8 cellular contexts compared by ENCODE assay signal in the genomic region with DNA sequence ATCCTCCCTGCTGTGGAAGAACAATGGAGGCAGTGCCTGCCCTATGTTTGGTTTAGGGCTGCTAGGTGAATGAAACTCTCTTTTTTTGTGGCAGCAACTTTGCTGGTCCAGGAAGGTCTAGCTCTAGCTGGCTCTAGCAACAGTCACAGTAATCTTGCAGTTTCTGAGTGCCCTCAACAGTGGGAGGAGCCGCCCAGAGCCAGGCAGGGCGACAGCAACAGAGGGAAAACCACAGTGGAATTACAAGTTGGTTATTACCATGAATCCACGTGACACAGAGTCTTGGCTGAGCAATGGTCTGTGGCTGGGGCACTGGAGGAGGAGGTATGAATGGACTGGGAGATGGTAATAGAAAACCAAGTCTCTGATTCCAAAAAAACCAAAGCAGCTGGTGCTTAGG. TPM values are rescaled to one million over a fixed set of nuclear protein-coding genes. Genes with fewer than 3 reads are reported as not detected.
DNase-seq lines count a peak whose midpoint lies in the region; ATAC-seq, FAIRE-seq and TF ChIP-seq lines count a peak whose summit lies in the region.

No MANE protein-coding gene starts in this region.

- no peaks in the 10 kb centered on the region for H3K9me3 Mint-ChIP-seq in CD8-positive, alpha-beta memory T cell
- H3K9me3 Mint-ChIP-seq in chondrocyte (ENCODE audit: low read depth): no peaks in the 10 kb centered on the region

- H3K4me1 Mint-ChIP-seq in CD8-positive, alpha-beta memory T cell: peaks cover 37 to 64% (median 56%) of the 10 kb centered on the region in 3 donors
- H3K4me1 Mint-ChIP-seq in chondrocyte (ENCODE audit: low read depth): peaks cover 46% of the 10 kb centered on the region

- H3K18ac ChIP-seq in mesenchymal stem cell (ENCODE audit: low read depth in 1 of 2, low read length in 2 of 2): peak overlapping the region in 1 of 2 experiments; percentile 32

- H2AK5ac ChIP-seq in mesenchymal stem cell (ENCODE audit: low read length, severe bottlenecking): no peak overlapping the region

- H2BK120ac ChIP-seq in mesenchymal stem cell (ENCODE audit: low read depth, low read length): no peak overlapping the region

- peaks cover 36% of the 10 kb centered on the region for H3K36me3 ChIP-seq in CD8-positive, alpha-beta memory T cell (ENCODE audit: insufficient read depth, low read length)
- H3K36me3 ChIP-seq in OCI-LY7 (ENCODE audit: insufficient read depth, low read length) (peaks cover 72% of the 10 kb centered on the region), mesenchymal stem cell (ENCODE audit: control insufficient read depth in 1 of 2, insufficient read depth in 2 of 2, low read depth in 1 of 2, low read length in 2 of 2) (peaks cover 29 to 54% of the 10 kb centered on the region in 2 experiments)

- H3K36me3 Mint-ChIP-seq in CD8-positive, alpha-beta memory T cell: peaks cover 0 to 78% (median 2%) of the 10 kb centered on the region in 3 donors
- peaks cover 23% of the 10 kb centered on the region for H3K36me3 Mint-ChIP-seq in chondrocyte (ENCODE audit: low read depth)

- peaks cover 48% of the 10 kb centered on the region for H3K4me1 ChIP-seq in CD8-positive, alpha-beta memory T cell (ENCODE audit: insufficient read depth, low read length)
- peaks cover 69% of the 10 kb centered on the region for H3K4me1 ChIP-seq in OCI-LY7 (ENCODE audit: insufficient read depth, low read length, poor library complexity, severe bottlenecking)
- peaks cover 25% of the 10 kb centered on the region for H3K4me1 ChIP-seq in mesenchymal stem cell (ENCODE audit: control insufficient read depth, insufficient read depth, low read depth, low read length)

- H2BK5ac ChIP-seq in mesenchymal stem cell (ENCODE audit: low read depth, low read length, poor library complexity, severe bottlenecking): no peak overlapping the region

- ATAC-seq in HG02759 (IDR thresholded peaks at IDR 0.05; ENCODE audit: unreplicated experiment): peak; percentile 58

- no peak overlapping the region for H2BK15ac ChIP-seq in mesenchymal stem cell (ENCODE audit: low read depth, poor library complexity, severe bottlenecking)

- H3K27ac ChIP-seq in CD8-positive, alpha-beta memory T cell (ENCODE audit: low read depth, low read length): no peak overlapping the region
- H3K27ac ChIP-seq in OCI-LY7 (ENCODE audit: low read depth, low read length, poor library complexity, severe bottlenecking): peak overlapping the region; percentile 94
- H3K27ac ChIP-seq in mesenchymal stem cell (ENCODE audit: low read length, poor library complexity, severe bottlenecking): peak overlapping the region; percentile 72

- intact Hi-C loops in OCI-LY7 (cut with micrococcal nuclease; ENCODE audit: unreplicated experiment): loop anchor here (5.0 kb wide), 2 partner anchors 49 to 404 kb away; partner anchors contain the start of genes KCNH4 and NAGLU

- CTCF ChIA-PET in CD8-positive, alpha-beta memory T cell (lab: Charles Lee): interaction anchor here (1.6 kb wide), 1 partner anchor 15 kb away, joined by 4 read pairs; no protein-coding TSS in a partner anchor
- CTCF ChIA-PET in OCI-LY7 (lab: Charles Lee; ENCODE audit: unreplicated experiment) (interaction anchor here (0.5 kb wide), 1 partner anchor 12 kb away, joined by 3 read pairs; the partner anchor contains the start of gene KAT2A), GM10248 (lab: Yijun Ruan, JAX) (interaction anchor here (1.2 to 8.2 kb wide), 2 partner anchors 10 to 14 kb away, joined by 3 to 47 read pairs; no protein-coding TSS in a partner anchor)

- peaks cover 63% of the 10 kb centered on the region for H3K79me2 ChIP-seq in OCI-LY7 (ENCODE audit: insufficient read depth, low read depth, low read length)

- no peaks in the 10 kb centered on the region for H3K27me3 Mint-ChIP-seq in CD8-positive, alpha-beta memory T cell
- no peaks in the 10 kb centered on the region for H3K27me3 Mint-ChIP-seq in chondrocyte (ENCODE audit: low read depth)

- no TSS peak for BruUV-seq in OCI-LY7 (replicated peaks; lab: Mats Ljungman, UMichigan)

- no peak for DNase-seq in CD8-positive, alpha-beta memory T cell
- DNase-seq in OCI-LY7 (ENCODE audit: low spot score) (no peak), chondrocyte (ENCODE audit: low spot score) (no peak), mesenchymal stem cell (peak; percentile 91), urothelium cell line (ENCODE audit: low spot score) (peak; percentile 35), GM10248 (ENCODE audit: extremely low spot score) (no peak), NCI-H1436 (lab: John Stamatoyannopoulos, UW) (no peak)

- POLR2A ChIA-PET in CD8-positive, alpha-beta memory T cell (lab: Charles Lee): no interaction called here
- POLR2A ChIA-PET in OCI-LY7 (lab: Charles Lee): interaction anchor here (1.0 to 1.7 kb wide), 5 partner anchors 10 to 152 kb away, joined by 3 to 8 read pairs (median 4); partner anchors contain the start of gene KAT2A
- POLR2A ChIA-PET in GM10248 (lab: Yijun Ruan, JAX): no interaction called here

- H3K4ac ChIP-seq in mesenchymal stem cell (ENCODE audit: low read depth in 1 of 2, low read length in 2 of 2): peak overlapping the region in 1 of 2 experiments; percentile 71

- peaks cover 34% of the 10 kb centered on the region for H3K79me1 ChIP-seq in mesenchymal stem cell (replicated peaks; ENCODE audit: low read length, poor library complexity, severe bottlenecking)

- no peak for TF ChIP-seq CTCF in OCI-LY7 (conservative IDR thresholded peaks at IDR 0.05; ENCODE audit: low read length)
- TF ChIP-seq CTCF in chondrocyte (IDR thresholded peaks at IDR 0.05): no peak
- no peak for TF ChIP-seq CTCF in GM10248 (IDR thresholded peaks at IDR 0.05; ENCODE audit: control extremely low read depth, extremely low read depth, low read depth, missing control alignments)

- H4K8ac ChIP-seq in mesenchymal stem cell (ENCODE audit: low read length): no peak overlapping the region

- H3K27me3 ChIP-seq in CD8-positive, alpha-beta memory T cell (ENCODE audit: insufficient read depth, low read length, poor library complexity, severe bottlenecking): no peaks in the 10 kb centered on the region
- H3K27me3 ChIP-seq in mesenchymal stem cell (ENCODE audit: control insufficient read depth in 1 of 2, insufficient read depth in 1 of 2, low read length in 2 of 2): no peaks in the 10 kb centered on the region

- H3K4me3 ChIP-seq in CD8-positive, alpha-beta memory T cell (ENCODE audit: low read length): no peak overlapping the region
- H3K4me3 ChIP-seq in OCI-LY7 (ENCODE audit: low read depth, low read length, poor library complexity, severe bottlenecking): peak overlapping the region; percentile 43
- peak overlapping the region in 1 of 2 experiments; percentile 51 for H3K4me3 ChIP-seq in mesenchymal stem cell (ENCODE audit: insufficient read depth in 1 of 2, low read depth in 1 of 2, low read length in 2 of 2)

- H4K20me1 ChIP-seq in OCI-LY7 (ENCODE audit: insufficient read depth, low read length): 0 out of 2 replicates have a peak, but pooled peaks cover 5% of the 10 kb centered on the region

- H3K9me2 ChIP-seq in OCI-LY7 (ENCODE audit: insufficient read depth, low read length): no peaks in the 10 kb centered on the region

- peak overlapping the region in 1 of 2 experiments; percentile 4 for H2BK12ac ChIP-seq in mesenchymal stem cell (ENCODE audit: low read length in 2 of 2)

- peak overlapping the region; percentile 55 for H3K9ac ChIP-seq in mesenchymal stem cell (ENCODE audit: low read length)

- WGBS in mesenchymal stem cell: 31% methylated on average over 3 of the region's 3 CpGs

- H3K27ac Mint-ChIP-seq in CD8-positive, alpha-beta memory T cell: peak overlapping the region; percentile 15 to 92 (median 76)
- H3K27ac Mint-ChIP-seq in chondrocyte (ENCODE audit: unreplicated experiment): peak overlapping the region; percentile 91

- H4K91ac ChIP-seq in mesenchymal stem cell (ENCODE audit: low read length): peak overlapping the region; percentile 11

- H3K9me3 ChIP-seq in CD8-positive, alpha-beta memory T cell (ENCODE audit: low read length): no peaks in the 10 kb centered on the region
- H3K9me3 ChIP-seq in OCI-LY7 (ENCODE audit: low read length) (no peaks in the 10 kb centered on the region), mesenchymal stem cell (ENCODE audit: control insufficient read depth, low read length) (no peaks in the 10 kb centered on the region)

- H3K4me2 ChIP-seq in OCI-LY7 (ENCODE audit: low read length) (peak overlapping the region; percentile 85), mesenchymal stem cell (ENCODE audit: low read length, poor library complexity, severe bottlenecking) (no peak overlapping the region)

- no peak for FAIRE-seq in urothelium cell line (lab: Jason Lieb, UNC)

- H2AFZ ChIP-seq in OCI-LY7 (ENCODE audit: low read length) (no peak overlapping the region), mesenchymal stem cell (ENCODE audit: low read depth, low read length) (no peak overlapping the region)

- no peak overlapping the region for H3K23ac ChIP-seq in mesenchymal stem cell (ENCODE audit: low read length in 2 of 2)

- H3K4me3 Mint-ChIP-seq in CD8-positive, alpha-beta memory T cell: peak overlapping the region in 2 of 7 donors; percentile 12 to 71
- no peak overlapping the region for H3K4me3 Mint-ChIP-seq in chondrocyte (ENCODE audit: unreplicated experiment)

- H3K14ac ChIP-seq in mesenchymal stem cell (ENCODE audit: low read length in 2 of 2): no peak overlapping the region

RNA-seq across cellular contexts. Expression of gene HSPB9, which starts 10.3 kb away (rescaled TPM):
- under 1 TPM; 0.11 to 0.15 TPM for total RNA-seq in CD8-positive, alpha-beta memory T cell
- polyA plus RNA-seq in CD8-positive, alpha-beta memory T cell: not detected
- total RNA-seq in OCI-LY7 (2014; rRNA removed; shearing (Covaris generic)): 0.16 TPM in 1 of 2 replicates, not detected in the other
- total RNA-seq in OCI-LY7 (2022) (not detected in 2 replicates), chondrocyte (not detected in 3 replicates)
- not detected for polyA plus RNA-seq in mesenchymal stem cell (2013, experiment 1 of 2)
- not detected for polyA plus RNA-seq in mesenchymal stem cell (2013, experiment 2 of 2)

RNA-seq across cellular contexts. Expression of gene KAT2A, which starts 11.8 kb away (rescaled TPM):
- 10 to 100 TPM; 52.5 to 53.3 TPM for total RNA-seq in CD8-positive, alpha-beta memory T cell
- 8.5 TPM for polyA plus RNA-seq in CD8-positive, alpha-beta memory T cell
- 56.1 and 73.0 TPM in 2 replicates for total RNA-seq in OCI-LY7 (2014; rRNA removed; shearing (Covaris generic))
- 89.8 and 95.2 TPM in 2 replicates for total RNA-seq in OCI-LY7 (2022)
- total RNA-seq in chondrocyte: 21.7 to 38.0 TPM (median 22.3 TPM) in 3 replicates
- 14.9 TPM for polyA plus RNA-seq in mesenchymal stem cell (2013, experiment 1 of 2)
- polyA plus RNA-seq in mesenchymal stem cell (2013, experiment 2 of 2): 14.8 TPM

RNA-seq across cellular contexts. Expression of gene DHX58, which starts 20.4 kb away (rescaled TPM):
- total RNA-seq in CD8-positive, alpha-beta memory T cell: 1 to 10 TPM; 8.1 to 9.7 TPM
- polyA plus RNA-seq in CD8-positive, alpha-beta memory T cell: 10.7 TPM
- 7.7 and 10.3 TPM in 2 replicates for total RNA-seq in OCI-LY7 (2014; rRNA removed; shearing (Covaris generic))
- total RNA-seq in OCI-LY7 (2022) (19.4 and 23.7 TPM in 2 replicates), chondrocyte (0.53 to 0.64 TPM (median 0.55 TPM) in 3 replicates)
- 2.0 TPM for polyA plus RNA-seq in mesenchymal stem cell (2013, experiment 1 of 2)
- 1.5 TPM for polyA plus RNA-seq in mesenchymal stem cell (2013, experiment 2 of 2)

RNA-seq across cellular contexts. Expression of gene RAB5C, which starts 21.8 kb away (rescaled TPM):
- 10 to 100 TPM; 61.3 to 64.3 TPM for total RNA-seq in CD8-positive, alpha-beta memory T cell
- 86.0 TPM for polyA plus RNA-seq in CD8-positive, alpha-beta memory T cell
- 37.3 and 50.1 TPM in 2 replicates for total RNA-seq in OCI-LY7 (2014; rRNA removed; shearing (Covaris generic))
- 60.6 and 61.2 TPM in 2 replicates for total RNA-seq in OCI-LY7 (2022)
- 107 to 118 TPM (median 116 TPM) in 3 replicates for total RNA-seq in chondrocyte
- polyA plus RNA-seq in mesenchymal stem cell (2013, experiment 1 of 2): 239 TPM
- 228 TPM for polyA plus RNA-seq in mesenchymal stem cell (2013, experiment 2 of 2)

RNA-seq across cellular contexts. Expression of gene ZNF385C, which starts 34.7 kb away (rescaled TPM):
- total RNA-seq in CD8-positive, alpha-beta memory T cell: not detected
- not detected for polyA plus RNA-seq in CD8-positive, alpha-beta memory T cell
- 0.21 and 0.85 TPM in 2 replicates for total RNA-seq in OCI-LY7 (2014; rRNA removed; shearing (Covaris generic))
- 0.26 and 0.67 TPM in 2 replicates for total RNA-seq in OCI-LY7 (2022)
- 0.07 to 0.18 TPM in 2 of 3 replicates, not detected in the other for total RNA-seq in chondrocyte
- 0.07 TPM for polyA plus RNA-seq in mesenchymal stem cell (2013, experiment 1 of 2)
- 0.11 TPM for polyA plus RNA-seq in mesenchymal stem cell (2013, experiment 2 of 2)

Comparison
In these comparisons a context has a peak if more than half of its experiments do, and no peak if none do; other contexts are left out.
1. DNase-seq: peak in mesenchymal stem cell (single experiment) and urothelium cell line (single experiment); none in CD8-positive, alpha-beta memory T cell (0 of 5), OCI-LY7 (single experiment), chondrocyte (single experiment), GM10248 (single experiment) and NCI-H1436 (single experiment).